Comparison of ENCODE assay signal across 7 cellular contexts in genomic region chr11:66068923-66069714, GRCh38. TPM values are rescaled to one million over a fixed set of nuclear protein-coding genes. Genes with fewer than 3 reads are reported as not detected.
DNase-seq lines count a peak whose midpoint lies in the region; ATAC-seq and TF ChIP-seq lines count a peak whose summit lies in the region.

No MANE protein-coding gene starts in this region.

- ATAC-seq in HG02798 (IDR thresholded peaks at IDR 0.05; ENCODE audit: poor library complexity, unreplicated experiment) (peak; percentile 20), GM19395 (IDR thresholded peaks at IDR 0.05; ENCODE audit: unreplicated experiment) (no peak)

- H3K27me3 ChIP-seq in SJSA1 (replicated peaks) (no peaks in the 10 kb centered on the region), breast epithelium (no peaks in the 10 kb centered on the region), iPS-20b (ENCODE audit: insufficient read depth, low read length) (no peaks in the 10 kb centered on the region; the same call in 1 of the 2 replicates), smooth muscle cell (ENCODE audit: low read depth) (no peaks in the 10 kb centered on the region)

- H3K4me1 ChIP-seq in SJSA1 (replicated peaks) (peaks cover 39% of the 10 kb centered on the region), breast epithelium (no peaks in the 10 kb centered on the region), iPS-20b (ENCODE audit: insufficient read depth, low read length) (peaks cover 11% of the 10 kb centered on the region), smooth muscle cell (ENCODE audit: low read depth) (peaks cover 13% of the 10 kb centered on the region)

- H3K27ac ChIP-seq in SJSA1 = peak overlapping the region; percentile 90
- H3K27ac ChIP-seq in breast epithelium = peak overlapping the region; percentile 88 to 98
- H3K27ac ChIP-seq in iPS-20b (ENCODE audit: low read length) = no peak overlapping the region
- peak overlapping the region; percentile 89 for H3K27ac ChIP-seq in smooth muscle cell (ENCODE audit: low read depth)

- TF ChIP-seq CTCF in breast epithelium (IDR thresholded peaks at IDR 0.05) (no peak), smooth muscle cell (IDR thresholded peaks at IDR 0.05; ENCODE audit: borderline replicate concordance, insufficient read depth, poor library complexity, severe bottlenecking) (no peak)

- intact Hi-C loops in breast epithelium (cut with DNase I; ENCODE audit: low total_unique reads) = no loop called here

- no peak overlapping the region for H2AFZ ChIP-seq in smooth muscle cell (ENCODE audit: low read depth)

- whole genome bisulfite sequencing in smooth muscle cell (ENCODE audit: low lambda C conversion rate) = 36% methylated on average over 14 of the region's 14 CpGs

- H3K36me3 ChIP-seq in SJSA1 = peaks cover 83% of the 10 kb centered on the region
- peaks cover 8% of the 10 kb centered on the region for H3K36me3 ChIP-seq in breast epithelium
- peaks cover 51% of the 10 kb centered on the region for H3K36me3 ChIP-seq in iPS-20b (ENCODE audit: insufficient read depth, low read depth, low read length)
- no peaks in the 10 kb centered on the region for H3K36me3 ChIP-seq in smooth muscle cell (ENCODE audit: low read depth)

- DNase-seq in SJSA1 (ENCODE audit: low read depth in 1 of 2, low spot score in 2 of 2) (peak; percentile 51 to 83), breast epithelium (ENCODE audit: low spot score in 2 of 2) (peak in 1 of 2 donors; percentile 51), smooth muscle cell (lab: John Stamatoyannopoulos, UW; ENCODE audit: unreplicated experiment) (peak; percentile 40)

- H3K9ac ChIP-seq in iPS-20b (ENCODE audit: low read depth, low read length) = peak overlapping the region; percentile 56; the same call in 1 of the 2 replicates
- H3K9ac ChIP-seq in smooth muscle cell (ENCODE audit: low read depth) = peak overlapping the region; percentile 71

- H3K79me2 ChIP-seq in smooth muscle cell (ENCODE audit: low read depth) = peaks cover 57% of the 10 kb centered on the region

- peak overlapping the region; percentile 80 for H3K4me2 ChIP-seq in smooth muscle cell

- H3K9me3 ChIP-seq in SJSA1 (replicated peaks) (peaks cover 3% of the 10 kb centered on the region), breast epithelium (no peaks in the 10 kb centered on the region), iPS-20b (ENCODE audit: insufficient read depth, low read depth, low read length) (no peaks in the 10 kb centered on the region), smooth muscle cell (replicated peaks; ENCODE audit: low read depth) (no peaks in the 10 kb centered on the region)

- H3K4me3 ChIP-seq in GM08714 (ENCODE audit: low read length) (peak overlapping the region; percentile 96; the same call in 1 of the 2 replicates), SJSA1 (peak overlapping the region; percentile 99), breast epithelium (peak overlapping the region; percentile 77 to 83 (median 81)), iPS-20b (ENCODE audit: low read length) (peak overlapping the region; percentile 81; the same call in 1 of the 2 replicates), smooth muscle cell (peak overlapping the region; percentile 40)

- peaks cover 34% of the 10 kb centered on the region for H3F3A ChIP-seq in smooth muscle cell (ENCODE audit: low read depth)

- TF ChIP-seq POLR2A in breast epithelium (IDR thresholded peaks at IDR 0.05) = no peak

- peaks cover 58% of the 10 kb centered on the region for H4K20me1 ChIP-seq in smooth muscle cell (ENCODE audit: low read depth)

RNA-seq across cellular contexts. Expression of gene PACS1, which starts 1.0 kb away (rescaled TPM):
- 28.5 and 37.1 TPM in 2 replicates for total RNA-seq in SJSA1 (2014; rRNA removed; shearing (Covaris generic))
- total RNA-seq in breast epithelium = 10 to 100 TPM; 37.9 to 40.6 (median 38.6) TPM
- 48.0 and 87.6 TPM in 2 replicates for total RNA-seq in smooth muscle cell
- polyA plus RNA-seq in smooth muscle cell = 139 and 140 TPM in 2 replicates

RNA-seq across cellular contexts. Expression of gene SF3B2, which starts 17.0 kb away (rescaled TPM):
- total RNA-seq in SJSA1 (2014; rRNA removed; shearing (Covaris generic)) = 334 and 353 TPM in 2 replicates
- 100 to 1,000 TPM; 144 to 163 (median 154) TPM for total RNA-seq in breast epithelium
- total RNA-seq in smooth muscle cell = 104 and 125 TPM in 2 replicates
- 182 and 203 TPM in 2 replicates for polyA plus RNA-seq in smooth muscle cell

RNA-seq across cellular contexts. Expression of gene GAL3ST3, which starts 20.2 kb away (rescaled TPM):
- not detected in 2 replicates for total RNA-seq in SJSA1 (2014; rRNA removed; shearing (Covaris generic))
- total RNA-seq in breast epithelium (under 1 TPM in 1 of 3 donors, not detected in 2; 0.29 TPM), smooth muscle cell (0.27 TPM in 1 of 2 replicates, not detected in the other)
- polyA plus RNA-seq in smooth muscle cell = 0.23 TPM in 1 of 2 replicates, not detected in the other

RNA-seq across cellular contexts. Expression of gene CATSPER1, which starts 42.8 kb away (rescaled TPM):
- total RNA-seq in SJSA1 (2014; rRNA removed; shearing (Covaris generic)) = 0.50 and 1.4 TPM in 2 replicates
- total RNA-seq in breast epithelium = 1 to 10 TPM in 1 of 3 donors, under 1 TPM in 1, not detected in 1; 0.32 to 1.3 TPM
- not detected in 2 replicates for total RNA-seq in smooth muscle cell
- polyA plus RNA-seq in smooth muscle cell = 0.55 and 1.7 TPM in 2 replicates

RNA-seq across cellular contexts. Expression of gene CST6, which starts 57.3 kb away (rescaled TPM):
- total RNA-seq in SJSA1 (2014; rRNA removed; shearing (Covaris generic)) = not detected in 2 replicates
- total RNA-seq in breast epithelium = under 1 TPM in 2 of 3 donors, not detected in 1; 0.59 to 0.98 TPM
- 54.1 and 97.0 TPM in 2 replicates for total RNA-seq in smooth muscle cell
- 37.6 and 118 TPM in 2 replicates for polyA plus RNA-seq in smooth muscle cell

Comparison
In these comparisons a context has a peak if more than half of its experiments do, and no peak if none do; other contexts are left out.
1. H3K4me3 ChIP-seq: peak in every context shown above with its lines; median percentile 99 in SJSA1; 96 in GM08714; 81 in breast epithelium; 81 in iPS-20b; 40 in smooth muscle cell.